ENCODE assay signal across 20 cellular contexts in genomic region chrX:33156152-33156726, GRCh38. TPM values are rescaled to one million over a fixed set of nuclear protein-coding genes. Genes with fewer than 3 reads are reported as not detected.
"Had no signal": no experiment of that assay in that cellular context is flagged by ENCODE, and none has a peak within 500 bp of the region (broad histone marks: within the 10 kb centered on the region; RNA-seq: fewer than 3 reads in every experiment).

No MANE protein-coding gene starts in this region.

- H3K27ac ChIP-seq: heart right ventricle, parathyroid adenoma, sigmoid colon, spleen had no signal

- H3K9me3 Mint-ChIP-seq: activated CD8-positive, alpha-beta T cell treated with anti-CD3 and anti-CD28 coated beads for 36 hours; memory B cell had no signal

- H3K27me3 Mint-ChIP-seq: activated CD8-positive, alpha-beta T cell treated with anti-CD3 and anti-CD28 coated beads for 36 hours; activated T-helper 17 cell treated with anti-CD3 and anti-CD28 coated beads, Interleukin-2, amount 50 U/mL, for 72 hours; central memory CD8-positive, alpha-beta T cell; memory B cell had no signal

- H3K4me3 ChIP-seq: heart right ventricle, sigmoid colon, spleen had no signal

- H3K36me3 ChIP-seq: heart right ventricle, sigmoid colon, spleen had no signal

- DNase-seq: activated CD4-positive, alpha-beta T cell treated with anti-CD3 and anti-CD28 coated beads for 48 hours; activated CD4-positive, CD25-positive, alpha-beta regulatory T cell; activated CD8-positive, alpha-beta T cell treated with anti-CD3 and anti-CD28 coated beads for 36 hours; activated naive CD4-positive, alpha-beta T cell; activated T-cell treated with anti-CD3 and anti-CD28 coated beads, Interleukin-2, amount 50 U/mL, for 1 hour; anterior cingulate cortex; cortex of kidney; effector CD4-positive, alpha-beta T cell; heart right ventricle; immature natural killer cell; natural killer cell; sigmoid colon; spleen; stimulated activated naive CD4-positive, alpha-beta T cell; T-helper 1 cell; T-helper 9 cell had no signal

- H3K4me1 Mint-ChIP-seq: activated T-helper 17 cell treated with anti-CD3 and anti-CD28 coated beads, Interleukin-2, amount 50 U/mL, for 72 hours; central memory CD8-positive, alpha-beta T cell; immature natural killer cell; memory B cell; natural killer cell had no signal

- H3K27ac Mint-ChIP-seq: activated CD8-positive, alpha-beta T cell treated with anti-CD3 and anti-CD28 coated beads for 36 hours; activated T-helper 17 cell treated with anti-CD3 and anti-CD28 coated beads, Interleukin-2, amount 50 U/mL, for 72 hours; immature natural killer cell; memory B cell; natural killer cell had no signal

- H3K4me3 Mint-ChIP-seq: activated CD8-positive, alpha-beta T cell treated with anti-CD3 and anti-CD28 coated beads for 36 hours; activated T-helper 17 cell treated with anti-CD3 and anti-CD28 coated beads, Interleukin-2, amount 50 U/mL, for 72 hours; central memory CD8-positive, alpha-beta T cell; immature natural killer cell; memory B cell; natural killer cell had no signal

- H3K36me3 Mint-ChIP-seq: immature natural killer cell, memory B cell, natural killer cell had no signal

- H3K4me1 ChIP-seq: heart right ventricle, parathyroid adenoma, sigmoid colon, spleen had no signal

- H3K9me3 ChIP-seq: heart right ventricle, sigmoid colon, spleen had no signal

- H3K27me3 ChIP-seq: heart right ventricle, sigmoid colon, spleen had no signal

RNA-seq across cellular contexts. Expression of gene DMD, which starts 55.1 kb away (rescaled TPM):
- total RNA-seq: natural killer cell had no signal
